1 cellular context compared by ENCODE assay signal in the genomic region with DNA sequence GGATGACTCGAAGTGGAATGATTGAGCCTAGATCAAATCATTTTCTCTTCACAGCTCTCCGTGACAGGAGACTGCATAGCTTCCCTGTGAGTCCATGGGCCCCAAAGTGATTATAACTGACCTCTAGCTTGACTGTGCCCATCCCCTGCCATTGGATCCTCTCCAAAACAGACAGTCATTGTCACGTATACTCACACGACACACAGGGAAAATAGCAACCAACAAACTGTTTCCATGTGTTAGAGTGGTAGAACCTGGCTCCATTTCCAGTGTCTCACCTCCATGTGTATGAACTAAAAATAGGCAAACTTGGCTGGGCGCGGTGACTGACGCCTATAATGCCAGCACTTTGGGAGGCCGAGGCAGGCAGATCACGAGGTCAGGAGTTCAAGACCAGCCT.
TF ChIP-seq lines count a peak whose summit lies in the region.

No MANE protein-coding gene starts in this region.

TF ChIP-seq in HepG2, 621 proteins besides CTCF, POLR2A, EP300 and RAD21:
- TF ChIP-seq, protein P1, sequence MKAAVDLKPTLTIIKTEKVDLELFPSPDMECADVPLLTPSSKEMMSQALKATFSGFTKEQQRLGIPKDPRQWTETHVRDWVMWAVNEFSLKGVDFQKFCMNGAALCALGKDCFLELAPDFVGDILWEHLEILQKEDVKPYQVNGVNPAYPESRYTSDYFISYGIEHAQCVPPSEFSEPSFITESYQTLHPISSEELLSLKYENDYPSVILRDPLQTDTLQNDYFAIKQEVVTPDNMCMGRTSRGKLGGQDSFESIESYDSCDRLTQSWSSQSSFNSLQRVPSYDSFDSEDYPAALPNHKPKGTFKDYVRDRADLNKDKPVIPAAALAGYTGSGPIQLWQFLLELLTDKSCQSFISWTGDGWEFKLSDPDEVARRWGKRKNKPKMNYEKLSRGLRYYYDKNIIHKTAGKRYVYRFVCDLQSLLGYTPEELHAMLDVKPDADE (CRISPR knock-in tag; IDR thresholded peaks at IDR 0.05), result no peak
- TF ChIP-seq RXRA (CRISPR knock-in tag; IDR thresholded peaks at IDR 0.05) (no peak), HIVEP1 (CRISPR knock-in tag; IDR thresholded peaks at IDR 0.05) (no peak), ZNF558 (CRISPR knock-in tag; IDR thresholded peaks at IDR 0.05; ENCODE audit: borderline replicate concordance) (no peak), CC2D1A (CRISPR knock-in tag; IDR thresholded peaks at IDR 0.05) (no peak), SRY (CRISPR knock-in tag; IDR thresholded peaks at IDR 0.05) (no peak)
- TF ChIP-seq, protein P2, sequence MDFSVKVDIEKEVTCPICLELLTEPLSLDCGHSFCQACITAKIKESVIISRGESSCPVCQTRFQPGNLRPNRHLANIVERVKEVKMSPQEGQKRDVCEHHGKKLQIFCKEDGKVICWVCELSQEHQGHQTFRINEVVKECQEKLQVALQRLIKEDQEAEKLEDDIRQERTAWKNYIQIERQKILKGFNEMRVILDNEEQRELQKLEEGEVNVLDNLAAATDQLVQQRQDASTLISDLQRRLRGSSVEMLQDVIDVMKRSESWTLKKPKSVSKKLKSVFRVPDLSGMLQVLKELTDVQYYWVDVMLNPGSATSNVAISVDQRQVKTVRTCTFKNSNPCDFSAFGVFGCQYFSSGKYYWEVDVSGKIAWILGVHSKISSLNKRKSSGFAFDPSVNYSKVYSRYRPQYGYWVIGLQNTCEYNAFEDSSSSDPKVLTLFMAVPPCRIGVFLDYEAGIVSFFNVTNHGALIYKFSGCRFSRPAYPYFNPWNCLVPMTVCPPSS (IDR thresholded peaks at IDR 0.05), result no peak
- TF ChIP-seq, protein P3, sequence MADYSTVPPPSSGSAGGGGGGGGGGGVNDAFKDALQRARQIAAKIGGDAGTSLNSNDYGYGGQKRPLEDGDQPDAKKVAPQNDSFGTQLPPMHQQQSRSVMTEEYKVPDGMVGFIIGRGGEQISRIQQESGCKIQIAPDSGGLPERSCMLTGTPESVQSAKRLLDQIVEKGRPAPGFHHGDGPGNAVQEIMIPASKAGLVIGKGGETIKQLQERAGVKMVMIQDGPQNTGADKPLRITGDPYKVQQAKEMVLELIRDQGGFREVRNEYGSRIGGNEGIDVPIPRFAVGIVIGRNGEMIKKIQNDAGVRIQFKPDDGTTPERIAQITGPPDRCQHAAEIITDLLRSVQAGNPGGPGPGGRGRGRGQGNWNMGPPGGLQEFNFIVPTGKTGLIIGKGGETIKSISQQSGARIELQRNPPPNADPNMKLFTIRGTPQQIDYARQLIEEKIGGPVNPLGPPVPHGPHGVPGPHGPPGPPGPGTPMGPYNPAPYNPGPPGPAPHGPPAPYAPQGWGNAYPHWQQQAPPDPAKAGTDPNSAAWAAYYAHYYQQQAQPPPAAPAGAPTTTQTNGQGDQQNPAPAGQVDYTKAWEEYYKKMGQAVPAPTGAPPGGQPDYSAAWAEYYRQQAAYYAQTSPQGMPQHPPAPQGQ (CRISPR knock-in tag; IDR thresholded peaks at IDR 0.05; ENCODE audit: borderline replicate concordance), result no peak
